2 cellular contexts compared by ENCODE assay signal in genomic region chr1:192811594-192812239, GRCh38.
TF ChIP-seq lines count a peak whose summit lies in the region.

No MANE protein-coding gene starts in this region.

TF ChIP-seq in HepG2, 621 proteins besides CTCF, POLR2A, EP300 and RAD21 (continues in another document):
- TF ChIP-seq THRA (CRISPR knock-in tag; IDR thresholded peaks at IDR 0.05; ENCODE audit: borderline replicate concordance) (no peak), NR1H2 (CRISPR knock-in tag; IDR thresholded peaks at IDR 0.05; ENCODE audit: borderline replicate concordance, low read depth) (no peak), ONECUT2 (CRISPR knock-in tag; IDR thresholded peaks at IDR 0.05) (peak; percentile 71), ZNF354B (CRISPR knock-in tag; IDR thresholded peaks at IDR 0.05) (no peak), ZNF331 (CRISPR knock-in tag; IDR thresholded peaks at IDR 0.05) (no peak), NCOA2 (CRISPR knock-in tag; IDR thresholded peaks at IDR 0.05) (no peak), NFIB (CRISPR knock-in tag; IDR thresholded peaks at IDR 0.05; ENCODE audit: borderline replicate concordance) (no peak), ZBTB42 (CRISPR knock-in tag; IDR thresholded peaks at IDR 0.05) (no peak), ZNF761 (CRISPR knock-in tag; conservative IDR thresholded peaks at IDR 0.05) (no peak), ZNF264 (CRISPR knock-in tag; IDR thresholded peaks at IDR 0.05) (no peak), SAP130 (CRISPR knock-in tag; IDR thresholded peaks at IDR 0.05; ENCODE audit: low read depth) (no peak), ZSCAN21 (CRISPR knock-in tag; IDR thresholded peaks at IDR 0.05; ENCODE audit: borderline replicate concordance) (no peak), KAT2B (IDR thresholded peaks at IDR 0.05; ENCODE audit: borderline replicate concordance, low read depth, low read length) (peak; percentile 45; the same call in 1 of the 2 replicates), ZFP82 (CRISPR knock-in tag; IDR thresholded peaks at IDR 0.05; ENCODE audit: borderline replicate concordance) (no peak), SIN3A (IDR thresholded peaks at IDR 0.05; ENCODE audit: borderline replicate concordance, low read depth, low read length) (no peak), ZEB1 (IDR thresholded peaks at IDR 0.05; ENCODE audit: insufficient replicate concordance, low read depth) (no peak), ZBTB7B (CRISPR knock-in tag; IDR thresholded peaks at IDR 0.05) (no peak), TOPORS (CRISPR knock-in tag; IDR thresholded peaks at IDR 0.05) (no peak), ZNF275 (CRISPR knock-in tag; IDR thresholded peaks at IDR 0.05; ENCODE audit: borderline replicate concordance) (no peak), ZNF839 (CRISPR knock-in tag; IDR thresholded peaks at IDR 0.05; ENCODE audit: borderline replicate concordance) (no peak)
- TF ChIP-seq, protein P1, sequence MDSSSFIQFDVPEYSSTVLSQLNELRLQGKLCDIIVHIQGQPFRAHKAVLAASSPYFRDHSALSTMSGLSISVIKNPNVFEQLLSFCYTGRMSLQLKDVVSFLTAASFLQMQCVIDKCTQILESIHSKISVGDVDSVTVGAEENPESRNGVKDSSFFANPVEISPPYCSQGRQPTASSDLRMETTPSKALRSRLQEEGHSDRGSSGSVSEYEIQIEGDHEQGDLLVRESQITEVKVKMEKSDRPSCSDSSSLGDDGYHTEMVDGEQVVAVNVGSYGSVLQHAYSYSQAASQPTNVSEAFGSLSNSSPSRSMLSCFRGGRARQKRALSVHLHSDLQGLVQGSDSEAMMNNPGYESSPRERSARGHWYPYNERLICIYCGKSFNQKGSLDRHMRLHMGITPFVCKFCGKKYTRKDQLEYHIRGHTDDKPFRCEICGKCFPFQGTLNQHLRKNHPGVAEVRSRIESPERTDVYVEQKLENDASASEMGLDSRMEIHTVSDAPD (CRISPR knock-in tag; IDR thresholded peaks at IDR 0.05), result no peak
- TF ChIP-seq, protein P2, sequence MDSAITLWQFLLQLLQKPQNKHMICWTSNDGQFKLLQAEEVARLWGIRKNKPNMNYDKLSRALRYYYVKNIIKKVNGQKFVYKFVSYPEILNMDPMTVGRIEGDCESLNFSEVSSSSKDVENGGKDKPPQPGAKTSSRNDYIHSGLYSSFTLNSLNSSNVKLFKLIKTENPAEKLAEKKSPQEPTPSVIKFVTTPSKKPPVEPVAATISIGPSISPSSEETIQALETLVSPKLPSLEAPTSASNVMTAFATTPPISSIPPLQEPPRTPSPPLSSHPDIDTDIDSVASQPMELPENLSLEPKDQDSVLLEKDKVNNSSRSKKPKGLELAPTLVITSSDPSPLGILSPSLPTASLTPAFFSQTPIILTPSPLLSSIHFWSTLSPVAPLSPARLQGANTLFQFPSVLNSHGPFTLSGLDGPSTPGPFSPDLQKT (CRISPR knock-in tag; IDR thresholded peaks at IDR 0.05; ENCODE audit: borderline replicate concordance), result no peak
- TF ChIP-seq, protein P3, sequence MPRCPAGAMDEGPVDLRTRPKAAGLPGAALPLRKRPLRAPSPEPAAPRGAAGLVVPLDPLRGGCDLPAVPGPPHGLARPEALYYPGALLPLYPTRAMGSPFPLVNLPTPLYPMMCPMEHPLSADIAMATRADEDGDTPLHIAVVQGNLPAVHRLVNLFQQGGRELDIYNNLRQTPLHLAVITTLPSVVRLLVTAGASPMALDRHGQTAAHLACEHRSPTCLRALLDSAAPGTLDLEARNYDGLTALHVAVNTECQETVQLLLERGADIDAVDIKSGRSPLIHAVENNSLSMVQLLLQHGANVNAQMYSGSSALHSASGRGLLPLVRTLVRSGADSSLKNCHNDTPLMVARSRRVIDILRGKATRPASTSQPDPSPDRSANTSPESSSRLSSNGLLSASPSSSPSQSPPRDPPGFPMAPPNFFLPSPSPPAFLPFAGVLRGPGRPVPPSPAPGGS (CRISPR knock-in tag; IDR thresholded peaks at IDR 0.05), result no peak

TF ChIP-seq in neural cell, 6 proteins besides CTCF, POLR2A, EP300 and RAD21:
- TF ChIP-seq, protein P4, sequence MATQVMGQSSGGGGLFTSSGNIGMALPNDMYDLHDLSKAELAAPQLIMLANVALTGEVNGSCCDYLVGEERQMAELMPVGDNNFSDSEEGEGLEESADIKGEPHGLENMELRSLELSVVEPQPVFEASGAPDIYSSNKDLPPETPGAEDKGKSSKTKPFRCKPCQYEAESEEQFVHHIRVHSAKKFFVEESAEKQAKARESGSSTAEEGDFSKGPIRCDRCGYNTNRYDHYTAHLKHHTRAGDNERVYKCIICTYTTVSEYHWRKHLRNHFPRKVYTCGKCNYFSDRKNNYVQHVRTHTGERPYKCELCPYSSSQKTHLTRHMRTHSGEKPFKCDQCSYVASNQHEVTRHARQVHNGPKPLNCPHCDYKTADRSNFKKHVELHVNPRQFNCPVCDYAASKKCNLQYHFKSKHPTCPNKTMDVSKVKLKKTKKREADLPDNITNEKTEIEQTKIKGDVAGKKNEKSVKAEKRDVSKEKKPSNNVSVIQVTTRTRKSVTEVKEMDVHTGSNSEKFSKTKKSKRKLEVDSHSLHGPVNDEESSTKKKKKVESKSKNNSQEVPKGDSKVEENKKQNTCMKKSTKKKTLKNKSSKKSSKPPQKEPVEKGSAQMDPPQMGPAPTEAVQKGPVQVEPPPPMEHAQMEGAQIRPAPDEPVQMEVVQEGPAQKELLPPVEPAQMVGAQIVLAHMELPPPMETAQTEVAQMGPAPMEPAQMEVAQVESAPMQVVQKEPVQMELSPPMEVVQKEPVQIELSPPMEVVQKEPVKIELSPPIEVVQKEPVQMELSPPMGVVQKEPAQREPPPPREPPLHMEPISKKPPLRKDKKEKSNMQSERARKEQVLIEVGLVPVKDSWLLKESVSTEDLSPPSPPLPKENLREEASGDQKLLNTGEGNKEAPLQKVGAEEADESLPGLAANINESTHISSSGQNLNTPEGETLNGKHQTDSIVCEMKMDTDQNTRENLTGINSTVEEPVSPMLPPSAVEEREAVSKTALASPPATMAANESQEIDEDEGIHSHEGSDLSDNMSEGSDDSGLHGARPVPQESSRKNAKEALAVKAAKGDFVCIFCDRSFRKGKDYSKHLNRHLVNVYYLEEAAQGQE (IDR thresholded peaks at IDR 0.05; ENCODE audit: borderline replicate concordance), result no peak
- TF ChIP-seq EZH2 (IDR thresholded peaks at IDR 0.05; ENCODE audit: borderline replicate concordance, insufficient read depth, low read length, poor library complexity, severe bottlenecking) (no peak), MXI1 (conservative IDR thresholded peaks at IDR 0.05; ENCODE audit: poor library complexity, severe bottlenecking) (no peak), SMC3 (conservative IDR thresholded peaks at IDR 0.05; ENCODE audit: poor library complexity) (no peak), POLR2AphosphoS5 (IDR thresholded peaks at IDR 0.05) (no peak), TAF1 (IDR thresholded peaks at IDR 0.05; ENCODE audit: low read depth) (no peak)
